In the genomic region with DNA sequence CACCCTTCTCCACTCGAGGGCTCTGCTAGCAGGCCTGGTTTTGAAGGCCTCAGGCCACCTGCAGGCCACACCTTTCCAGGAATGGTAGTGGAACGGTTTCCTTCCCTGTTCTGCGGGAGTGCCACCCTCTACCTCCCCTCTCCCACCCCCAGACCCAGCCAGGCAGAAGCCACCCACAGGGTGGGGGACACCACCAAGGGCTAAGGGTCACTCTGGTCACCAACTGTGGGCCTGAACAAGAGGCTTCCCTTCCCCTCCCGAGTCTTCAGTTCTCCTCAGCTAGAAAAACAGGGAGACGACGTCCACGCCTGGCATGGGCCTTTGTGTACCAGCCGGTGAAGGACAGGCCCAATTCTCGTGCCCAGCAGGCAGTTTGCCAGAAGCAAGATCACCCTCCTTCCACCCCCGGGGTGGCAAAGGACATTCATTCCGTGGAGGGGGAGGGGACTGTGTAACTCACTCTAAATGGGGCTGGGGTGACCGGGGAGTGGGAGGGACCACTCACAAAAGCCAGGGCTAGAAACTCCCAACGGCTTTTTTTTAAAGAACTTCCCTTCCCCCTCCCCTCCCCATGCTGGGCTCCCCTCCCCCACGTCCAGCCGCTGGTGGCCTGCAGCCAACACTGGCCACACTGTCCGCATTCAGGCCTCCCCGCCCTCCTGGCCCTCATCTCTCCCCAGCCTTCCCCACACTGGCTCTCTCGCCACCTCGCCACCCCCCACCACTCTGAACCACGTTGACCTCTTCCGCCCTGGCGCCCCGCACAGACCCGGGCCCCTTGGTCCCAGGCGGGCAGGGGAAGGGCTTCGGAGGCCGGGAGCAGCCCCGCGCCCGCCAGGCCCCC, we compare ENCODE assay signal across 9 cellular contexts. TPM values are rescaled to one million over a fixed set of nuclear protein-coding genes. Genes with fewer than 3 reads are reported as not detected.
DNase-seq lines count a peak whose midpoint lies in the region; ATAC-seq and TF ChIP-seq lines count a peak whose summit lies in the region.
"Had no signal": no experiment of that assay in that cellular context is flagged by ENCODE, and none has a peak within 500 bp of the region (broad histone marks: within the 10 kb centered on the region; RNA-seq: fewer than 3 reads in every experiment).

No MANE protein-coding gene starts in this region.

- ATAC-seq in HCT116 (no peak), HG03439 (IDR thresholded peaks at IDR 0.05; ENCODE audit: unreplicated experiment) (no peak)
- ATAC-seq in activated CD8-positive, alpha-beta T cell treated with anti-CD3 and anti-CD28 coated beads for 36 hours, result no peak

- H3K27me3 ChIP-seq in HCT116 (ENCODE audit: insufficient read depth, low read length), result no peaks in the 10 kb centered on the region
- H3K27me3 ChIP-seq in iPS DF 6.9 (ENCODE audit: control insufficient read depth, insufficient read depth, low read length), result peaks cover 59% of the 10 kb centered on the region

- H3K9me3 ChIP-seq in HCT116 (ENCODE audit: control insufficient read depth in 1 of 2, insufficient read depth in 1 of 2, low read depth in 1 of 2, low read length in 2 of 2), result no peaks in the 10 kb centered on the region
- no peaks in the 10 kb centered on the region for H3K9me3 ChIP-seq in iPS DF 6.9 (ENCODE audit: control insufficient read depth, insufficient read depth, low read length)

- H3K27ac ChIP-seq in HCT116 (ENCODE audit: low read depth, low read length) (no peak overlapping the region; the same call in 1 of the 2 replicates), iPS DF 6.9 (ENCODE audit: low read length) (no peak overlapping the region)

- H3K9me2 ChIP-seq in HCT116 (ENCODE audit: insufficient read depth), result no peaks in the 10 kb centered on the region

- H2AFZ ChIP-seq in HCT116 (ENCODE audit: low read depth, low read length, poor library complexity, severe bottlenecking), result no peak overlapping the region

- H3K4me2 ChIP-seq in HCT116 (ENCODE audit: low read length), result peak overlapping the region; percentile 55

- BruUV-seq in HCT116 (replicated peaks; lab: Mats Ljungman, UMichigan), result no TSS peak

- no peak overlapping the region for H3K4me3 Mint-ChIP-seq in activated CD8-positive, alpha-beta T cell treated with anti-CD3 and anti-CD28 coated beads for 36 hours

- RAD21 ChIA-PET in HCT116 (lab: Charles Lee; ENCODE audit: low non-redundant PET in 1 of 2, low total read pairs in 2 of 2, uncharacterized antibody in 2 of 2, unreplicated experiment in 2 of 2), result no interaction called here

- H3K9ac ChIP-seq in HCT116 (ENCODE audit: low read length), result no peak overlapping the region

- CTCF ChIA-PET in HCT116 (lab: Charles Lee) (interaction anchor here (1.0 to 1.9 kb wide), 2 partner anchors 8 to 20 kb away, joined by 4 to 10 read pairs; partner anchors contain the start of gene CBX4), HEK293T (lab: Yijun Ruan, JAX) (no interaction called here)
- CTCF ChIA-PET in activated CD8-positive, alpha-beta T cell treated with anti-CD3 and anti-CD28 coated beads for 36 hours (lab: Charles Lee), result interaction anchor here (0.9 to 1.4 kb wide), 2 partner anchors 9 to 11 kb away, joined by 3 read pairs; no protein-coding TSS in a partner anchor

- H3K4me1 Mint-ChIP-seq in activated CD8-positive, alpha-beta T cell treated with anti-CD3 and anti-CD28 coated beads for 36 hours (ENCODE audit: low read depth), result peaks cover 18% of the 10 kb centered on the region

- TF ChIP-seq CTCF in HCT116 (IDR thresholded peaks at IDR 0.05 in 2 of 3, conservative IDR thresholded peaks at IDR 0.05 in 1 of 3; ENCODE audit: borderline replicate concordance in 1 of 3, insufficient read depth in 1 of 3, low read depth in 2 of 3, low read length in 2 of 3), result no peak
- no peak for TF ChIP-seq CTCF in activated CD8-positive, alpha-beta T cell treated with anti-CD3 and anti-CD28 coated beads for 36 hours (IDR thresholded peaks at IDR 0.05)

- H3K79me2 ChIP-seq in HCT116 (ENCODE audit: insufficient read depth, low read length), result peaks cover 31% of the 10 kb centered on the region

- H4K20me1 ChIP-seq in HCT116 (ENCODE audit: insufficient read depth), result no peaks in the 10 kb centered on the region; the same call in 1 of the 2 replicates

- peaks cover 2% of the 10 kb centered on the region for H3K27me3 Mint-ChIP-seq in activated CD8-positive, alpha-beta T cell treated with anti-CD3 and anti-CD28 coated beads for 36 hours

- no peak for DNase-seq in HCT116 (ENCODE audit: low read depth, low spot score)
- DNase-seq in anterior cingulate cortex (lab: John Stamatoyannopoulos, UW), result peak in 53 of 58 donors; percentile 12 to 87 (median 73)
- no peak for DNase-seq in iPS DF 6.9 (ENCODE audit: low read depth, low spot score)
- DNase-seq in posterior vena cava (ENCODE audit: low spot score), result peak; percentile 91
- no peak for DNase-seq in HEK293T (ENCODE audit: extremely low spot score)
- no peak for DNase-seq in activated CD8-positive, alpha-beta T cell treated with anti-CD3 and anti-CD28 coated beads for 36 hours
- DNase-seq in KG1 (lab: John Stamatoyannopoulos, UW), result no peak
- DNase-seq: SW 1271 had no signal

- WGBS in iPS DF 6.9 (ENCODE audit: insufficient coverage, insufficient read length), result no CpG with 5 or more reads among the region's 30 CpGs

- intact Hi-C loops in HCT116 (cut with micrococcal nuclease), result no loop called here
- intact Hi-C loops in posterior vena cava (cut with DNase I), result no loop called here
- intact Hi-C loops in activated CD8-positive, alpha-beta T cell treated with anti-CD3 and anti-CD28 coated beads for 36 hours (cut with micrococcal nuclease), result no loop called here

- peaks cover 12% of the 10 kb centered on the region for H3K36me3 Mint-ChIP-seq in activated CD8-positive, alpha-beta T cell treated with anti-CD3 and anti-CD28 coated beads for 36 hours (ENCODE audit: low read depth)

- H3K27ac Mint-ChIP-seq in activated CD8-positive, alpha-beta T cell treated with anti-CD3 and anti-CD28 coated beads for 36 hours, result no peak overlapping the region

- H3K4me3 ChIP-seq in HCT116 (replicated peaks in 1 of 2; ENCODE audit: low read depth in 1 of 2, low read length in 2 of 2) (no peak overlapping the region), iPS DF 6.9 (ENCODE audit: low read length) (peak overlapping the region; percentile 18; the same call in 1 of the 2 replicates)

- H3K4me1 ChIP-seq in HCT116 (ENCODE audit: control insufficient read depth in 1 of 2, insufficient read depth in 2 of 2, low read length in 2 of 2), result peaks cover 43 to 58% of the 10 kb centered on the region in 2 experiments
- peaks cover 16% of the 10 kb centered on the region for H3K4me1 ChIP-seq in iPS DF 6.9 (ENCODE audit: control insufficient read depth, insufficient read depth, low read length)

- H3K36me3 ChIP-seq in HCT116 (ENCODE audit: control insufficient read depth in 1 of 2, insufficient read depth in 2 of 2, low read length in 2 of 2) (peaks cover 9 to 18% of the 10 kb centered on the region in 2 experiments; a peak in 2 of 4 replicates), iPS DF 6.9 (ENCODE audit: control insufficient read depth, insufficient read depth, low read length) (no peaks in the 10 kb centered on the region; the same call in 1 of the 2 replicates)

- TF ChIP-seq POLR2A in HCT116 (IDR thresholded peaks at IDR 0.05; ENCODE audit: borderline replicate concordance, extremely low read depth, insufficient read depth, insufficient read length), result no peak

- no peak for TF ChIP-seq RAD21 in HCT116 (IDR thresholded peaks at IDR 0.05; ENCODE audit: low read depth)

- POLR2A ChIA-PET in HCT116 (lab: Charles Lee), result no interaction called here
- POLR2A ChIA-PET in HEK293T (lab: Yijun Ruan, JAX), result interaction anchor here (4.3 kb wide), 1 partner anchor 8 kb away, joined by 25 read pairs; the partner anchor contains the start of gene CBX4
- POLR2A ChIA-PET in activated CD8-positive, alpha-beta T cell treated with anti-CD3 and anti-CD28 coated beads for 36 hours (lab: Charles Lee), result interaction anchor here (0.6 kb wide), 2 partner anchors 18 to 1144 kb away, joined by 3 read pairs; no protein-coding TSS in a partner anchor

- no peaks in the 10 kb centered on the region for H3K9me3 Mint-ChIP-seq in activated CD8-positive, alpha-beta T cell treated with anti-CD3 and anti-CD28 coated beads for 36 hours

TF ChIP-seq in HCT116, 20 proteins besides CTCF, POLR2A, EP300 and RAD21 (continues in another document):
- no peak for TF ChIP-seq CBX3 (IDR thresholded peaks at IDR 0.05; ENCODE audit: low read depth)
- TF ChIP-seq, protein P1, sequence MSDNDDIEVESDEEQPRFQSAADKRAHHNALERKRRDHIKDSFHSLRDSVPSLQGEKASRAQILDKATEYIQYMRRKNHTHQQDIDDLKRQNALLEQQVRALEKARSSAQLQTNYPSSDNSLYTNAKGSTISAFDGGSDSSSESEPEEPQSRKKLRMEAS (IDR thresholded peaks at IDR 0.05), result no peak
- no peak; the same call in 1 of the 2 replicates for TF ChIP-seq POLR2AphosphoS5 (IDR thresholded peaks at IDR 0.05; ENCODE audit: low read depth, low read length)
- TF ChIP-seq EZH2phosphoT487 (IDR thresholded peaks at IDR 0.05; ENCODE audit: borderline replicate concordance), result no peak
- TF ChIP-seq SRF (IDR thresholded peaks at IDR 0.05; ENCODE audit: low read depth), result no peak

TF ChIP-seq in HEK293T, 16 proteins besides CTCF, POLR2A, EP300 and RAD21 (continues in another document):
- TF ChIP-seq FOXA1 (IDR thresholded peaks at IDR 0.05), result no peak
- no peak for TF ChIP-seq FOXK2 (IDR thresholded peaks at IDR 0.05)
- TF ChIP-seq L3MBTL2 (conservative IDR thresholded peaks at IDR 0.05), result no peak
- TF ChIP-seq, protein P2, sequence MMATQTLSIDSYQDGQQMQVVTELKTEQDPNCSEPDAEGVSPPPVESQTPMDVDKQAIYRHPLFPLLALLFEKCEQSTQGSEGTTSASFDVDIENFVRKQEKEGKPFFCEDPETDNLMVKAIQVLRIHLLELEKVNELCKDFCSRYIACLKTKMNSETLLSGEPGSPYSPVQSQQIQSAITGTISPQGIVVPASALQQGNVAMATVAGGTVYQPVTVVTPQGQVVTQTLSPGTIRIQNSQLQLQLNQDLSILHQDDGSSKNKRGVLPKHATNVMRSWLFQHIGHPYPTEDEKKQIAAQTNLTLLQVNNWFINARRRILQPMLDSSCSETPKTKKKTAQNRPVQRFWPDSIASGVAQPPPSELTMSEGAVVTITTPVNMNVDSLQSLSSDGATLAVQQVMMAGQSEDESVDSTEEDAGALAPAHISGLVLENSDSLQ (IDR thresholded peaks at IDR 0.05), result no peak
- no peak for TF ChIP-seq ELF4 (IDR thresholded peaks at IDR 0.05)
- no peak for TF ChIP-seq TARDBP (IDR thresholded peaks at IDR 0.05)

RNA-seq across cellular contexts. Expression of gene CBX4, which starts 7.7 kb away (rescaled TPM):
- total RNA-seq in HCT116 (2021; ENCODE audit: unreplicated experiment) (60.9 TPM), posterior vena cava (10 to 100 TPM; 11.5 to 14.4 TPM)
- polyA plus RNA-seq in HCT116 (2012), result 58.0 and 71.2 TPM in 2 replicates
- total RNA-seq in activated CD8-positive, alpha-beta T cell treated with anti-CD3 and anti-CD28 coated beads for 36 hours, result 10 to 100 TPM; 23.9 to 28.0 TPM

RNA-seq across cellular contexts. Expression of gene CBX8, which starts 34.7 kb away (rescaled TPM):
- 29.0 TPM for total RNA-seq in HCT116 (2021; ENCODE audit: unreplicated experiment)
- 17.3 and 18.1 TPM in 2 replicates for polyA plus RNA-seq in HCT116 (2012)
- 1 to 10 TPM; 4.4 to 5.1 TPM for total RNA-seq in posterior vena cava
- total RNA-seq in activated CD8-positive, alpha-beta T cell treated with anti-CD3 and anti-CD28 coated beads for 36 hours, result 1 to 10 TPM; 7.0 to 9.4 TPM

RNA-seq across cellular contexts. Expression of gene CBX2, which starts 53.6 kb away (rescaled TPM):
- total RNA-seq in HCT116 (2021; ENCODE audit: unreplicated experiment), result 28.3 TPM
- 8.8 and 9.6 TPM in 2 replicates for polyA plus RNA-seq in HCT116 (2012)
- total RNA-seq in posterior vena cava, result 1 to 10 TPM; 1.6 to 1.8 TPM
- total RNA-seq in activated CD8-positive, alpha-beta T cell treated with anti-CD3 and anti-CD28 coated beads for 36 hours, result 1 to 10 TPM; 8.0 to 9.7 TPM

Comparison
In these comparisons a context has a peak if more than half of its experiments do, and no peak if none do; other contexts are left out.
1. DNase-seq: peak in anterior cingulate cortex (53 of 58) and posterior vena cava (single experiment); none in HCT116 (single experiment), iPS DF 6.9 (single experiment), HEK293T (single experiment), activated CD8-positive, alpha-beta T cell treated with anti-CD3 and anti-CD28 coated beads for 36 hours (single experiment) and KG1 (single experiment).